Comparison of ENCODE assay signal across 11 cellular contexts in genomic region chr13:113726961-113727411, GRCh38. TPM values are rescaled to one million over a fixed set of nuclear protein-coding genes. Genes with fewer than 3 reads are reported as not detected.
DNase-seq lines count a peak whose midpoint lies in the region; ATAC-seq and TF ChIP-seq lines count a peak whose summit lies in the region.
"Had no signal": no experiment of that assay in that cellular context is flagged by ENCODE, and none has a peak within 500 bp of the region (broad histone marks: within the 10 kb centered on the region; RNA-seq: fewer than 3 reads in every experiment).

No MANE protein-coding gene starts in this region.

- peak overlapping the region; percentile 83 for H3K27ac ChIP-seq in layer of hippocampus (ENCODE audit: low read depth, low read length)
- H3K27ac ChIP-seq: SJSA1 had no signal

- H3K27me3 Mint-ChIP-seq in effector memory CD8-positive, alpha-beta T cell: peaks cover 14 to 27% of the 10 kb centered on the region in 2 donors
- H3K27me3 Mint-ChIP-seq: activated T-helper 17 cell treated with anti-CD3 and anti-CD28 coated beads, Interleukin-2, amount 50 U/mL, for 72 hours had no signal

- H3K4me1 Mint-ChIP-seq in effector memory CD8-positive, alpha-beta T cell (ENCODE audit: low read depth in 2 of 2): peaks cover 0 to 7% of the 10 kb centered on the region in 2 donors
- H3K4me1 Mint-ChIP-seq: activated T-helper 17 cell treated with anti-CD3 and anti-CD28 coated beads, Interleukin-2, amount 50 U/mL, for 72 hours had no signal

- H3K4me3 ChIP-seq in BE2C (ENCODE audit: low read depth, low read length): no peak overlapping the region
- H3K4me3 ChIP-seq: SJSA1 had no signal

- TF ChIP-seq POLR2A in GM18505 (IDR thresholded peaks at IDR 0.05; ENCODE audit: borderline replicate concordance, extremely low read depth, insufficient read depth, insufficient read length): no peak

- H3K4me3 Mint-ChIP-seq in effector memory CD8-positive, alpha-beta T cell: no peak overlapping the region

- no peak for ATAC-seq in GM18505 (IDR thresholded peaks at IDR 0.05; ENCODE audit: unreplicated experiment)
- no peak for ATAC-seq in effector memory CD8-positive, alpha-beta T cell (replicated peaks)
- ATAC-seq: activated T-helper 17 cell treated with anti-CD3 and anti-CD28 coated beads, Interleukin-2, amount 50 U/mL, for 72 hours had no signal

- DNase-seq in BE2C (peak; percentile 16), HCEC 1CT (peak; percentile 30), astrocyte of the hippocampus (ENCODE audit: low read depth, low spot score) (peak; percentile 55), mesenteric fat pad (ENCODE audit: low spot score) (no peak), Ammon's horn (ENCODE audit: low spot score) (no peak)
- no peak for DNase-seq in effector memory CD8-positive, alpha-beta T cell

- H3K4me1 ChIP-seq in BE2C: no peaks in the 10 kb centered on the region

- H3K27ac Mint-ChIP-seq in effector memory CD8-positive, alpha-beta T cell: peak overlapping the region in 1 of 2 donors; percentile 80
- H3K27ac Mint-ChIP-seq: activated T-helper 17 cell treated with anti-CD3 and anti-CD28 coated beads, Interleukin-2, amount 50 U/mL, for 72 hours had no signal

- TF ChIP-seq CTCF in BE2C (IDR thresholded peaks at IDR 0.05; ENCODE audit: low read depth, low read length): no peak

- peaks cover 38% of the 10 kb centered on the region for H3K36me3 Mint-ChIP-seq in effector memory CD8-positive, alpha-beta T cell (ENCODE audit: insufficient read depth)

- no peaks in the 10 kb centered on the region for H3K9me3 Mint-ChIP-seq in effector memory CD8-positive, alpha-beta T cell
- H3K9me3 Mint-ChIP-seq: activated T-helper 17 cell treated with anti-CD3 and anti-CD28 coated beads, Interleukin-2, amount 50 U/mL, for 72 hours had no signal

- no peaks in the 10 kb centered on the region for H3K36me3 ChIP-seq in BE2C
- H3K36me3 ChIP-seq: SJSA1, upper lobe of left lung had no signal

- H3K27me3 ChIP-seq in BE2C (peaks cover 28% of the 10 kb centered on the region), layer of hippocampus (ENCODE audit: control insufficient read depth, insufficient read depth, low read length) (no peaks in the 10 kb centered on the region)

- no peaks in the 10 kb centered on the region; the same call in 1 of the 2 replicates for H3K9me3 ChIP-seq in BE2C
- H3K9me3 ChIP-seq: upper lobe of left lung had no signal

RNA-seq across cellular contexts. Expression of gene TMEM255B, which starts 32.0 kb away (rescaled TPM):
- polyA plus RNA-seq in BE2C (2012; ENCODE audit: insufficient read depth, insufficient read length, low read depth): 0.14 TPM
- total RNA-seq in mesenteric fat pad: 22.7 TPM

RNA-seq across cellular contexts. Expression of gene GRK1, which starts 60.0 kb away (rescaled TPM):
- not detected for polyA plus RNA-seq in BE2C (2012; ENCODE audit: insufficient read depth, insufficient read length, low read depth)
- not detected for total RNA-seq in mesenteric fat pad

Comparison
In these comparisons a context has a peak if more than half of its experiments do, and no peak if none do; other contexts are left out.
1. DNase-seq: peak in BE2C (single experiment), HCEC 1CT (single experiment) and astrocyte of the hippocampus (single experiment); none in mesenteric fat pad (single experiment), Ammon's horn (single experiment) and effector memory CD8-positive, alpha-beta T cell (0 of 3).